In genomic region chr3:141739731-141740130, GRCh38 we compare ENCODE assay signal across 10 cellular contexts. TPM values are rescaled to one million over a fixed set of nuclear protein-coding genes. Genes with fewer than 3 reads are reported as not detected.
DNase-seq lines count a peak whose midpoint lies in the region; ATAC-seq, FAIRE-seq and TF ChIP-seq lines count a peak whose summit lies in the region.
"Had no signal": no experiment of that assay in that cellular context is flagged by ENCODE, and none has a peak within 500 bp of the region (broad histone marks: within the 10 kb centered on the region; RNA-seq: fewer than 3 reads in every experiment).

No MANE protein-coding gene starts in this region.

- peak overlapping the region; percentile 87 to 90; a peak in 3 of 4 replicates for H3K9ac ChIP-seq in K562 (ENCODE audit: insufficient read depth in 1 of 2, low read depth in 2 of 2, low read length in 2 of 2)

- no peak for ATAC-seq in stimulated activated naive CD8-positive, alpha-beta T cell treated with anti-CD3 and anti-CD28 coated beads, Interleukin-15, Interleukin-2, amounts not matched to agents 100 U/mL and 50 U/mL, for 24 hours
- ATAC-seq in K562 = no peak
- no peak for ATAC-seq in aorta (ENCODE audit: low FRiP score)

- H3K79me2 ChIP-seq in K562 (ENCODE audit: control insufficient read depth, insufficient read depth, low read length) = peaks cover 62% of the 10 kb centered on the region

- no peak overlapping the region for H2AFZ ChIP-seq in K562 (ENCODE audit: low read depth, low read length)

- WGBS in K562 (ENCODE audit: insufficient coverage, low coverage, missing lambda C conversion rate) = 17% methylated on average over 2 of the region's 2 CpGs
- WGBS in aorta, 2 donors = 73 to 79% methylated on average over 2 of the region's 2 CpGs

- POLR2A ChIA-PET in K562 (lab: Yijun Ruan, JAX) = interaction anchor here (0.6 to 1.8 kb wide), 8 partner anchors 10 to 281 kb away, joined by 3 to 11 read pairs (median 3); partner anchors contain the start of gene GRK7

- H3K4me3 ChIP-seq in K562 = peak overlapping the region; percentile 92
- peak overlapping the region; percentile 98 for H3K4me3 ChIP-seq in mononuclear cell (ENCODE audit: low read length)
- peak overlapping the region; percentile 94 for H3K4me3 ChIP-seq in aorta (ENCODE audit: low read length in 2 of 2)

- no peak for DNase-seq in stimulated activated naive CD8-positive, alpha-beta T cell treated with anti-CD3 and anti-CD28 coated beads, Interleukin-15, Interleukin-2, amounts not matched to agents 100 U/mL and 50 U/mL, for 24 hours
- DNase-seq in K562 (ENCODE audit: extremely low read depth in 1 of 4, low spot score in 3 of 4) = no peak
- DNase-seq in aorta = no peak
- DNase-seq in posterior vena cava (ENCODE audit: low spot score) = no peak
- no peak for DNase-seq in mucosa of gallbladder (ENCODE audit: low spot score)
- no peak for DNase-seq in NCI-H1436 treated with DMSO at 0.1 percent for 48 hours (lab: John Stamatoyannopoulos, UW)
- DNase-seq: activated CD4-positive, CD25-positive, alpha-beta regulatory T cell treated with anti-CD3 and anti-CD28 coated beads, Interleukin-2, amount 50 U/mL, for 72 hours; GF-D8 had no signal

- H3K27me3 ChIP-seq in K562 (ENCODE audit: control insufficient read depth in 2 of 2, insufficient read depth in 2 of 2, low read length in 2 of 2) (no peaks in the 10 kb centered on the region), mononuclear cell (ENCODE audit: insufficient read depth, low read length) (no peaks in the 10 kb centered on the region), aorta (ENCODE audit: control insufficient read depth in 1 of 2, insufficient read depth in 2 of 2, low read length in 1 of 2) (no peaks in the 10 kb centered on the region)

- intact Hi-C loops in K562 (cut with micrococcal nuclease) = loop anchor here (2.0 to 5.0 kb wide), 4 partner anchors 95 to 279 kb away; no protein-coding TSS in a partner anchor
- intact Hi-C loops in aorta (cut with DNase I) = loop anchor here (2.0 to 10.0 kb wide), 6 partner anchors 79 to 175 kb away; partner anchors contain the start of gene ATP1B3 (in 1 of the 2)
- intact Hi-C loops in posterior vena cava (cut with DNase I) = loop anchor here (5.0 to 10.0 kb wide), 2 partner anchors 138 to 165 kb away; partner anchors contain the start of gene ATP1B3 (in 1 of the 2)

- in situ Hi-C loops in K562 (cut with MboI) = loop anchor here (5.0 kb wide), 1 partner anchor 133 kb away; no protein-coding TSS in a partner anchor

- H3K4me1 ChIP-seq in K562 (replicated peaks in 1 of 2; ENCODE audit: control insufficient read depth in 2 of 2, insufficient read depth in 2 of 2, low read length in 2 of 2) (peaks cover 10 to 33% of the 10 kb centered on the region in 2 experiments), mononuclear cell (ENCODE audit: insufficient read depth, low read length) (peaks cover 37% of the 10 kb centered on the region), aorta (ENCODE audit: control insufficient read depth in 1 of 2, insufficient read depth in 2 of 2, low read length in 2 of 2) (peaks cover 0 to 2% of the 10 kb centered on the region in 2 donors)

- peak overlapping the region; percentile 100 for H3K4me3 Mint-ChIP-seq in stimulated activated naive CD8-positive, alpha-beta T cell treated with anti-CD3 and anti-CD28 coated beads, Interleukin-15, Interleukin-2, amounts not matched to agents 100 ng/mL and 50 ng/mL, for 24 hours

- no peak for TF ChIP-seq POLR2A in K562 (conservative IDR thresholded peaks at IDR 0.05)

- no peaks in the 10 kb centered on the region for H3K9me3 Mint-ChIP-seq in stimulated activated naive CD8-positive, alpha-beta T cell treated with anti-CD3 and anti-CD28 coated beads, Interleukin-15, Interleukin-2, amounts not matched to agents 100 ng/mL and 50 ng/mL, for 24 hours

- H3K27me3 Mint-ChIP-seq in stimulated activated naive CD8-positive, alpha-beta T cell treated with anti-CD3 and anti-CD28 coated beads, Interleukin-15, Interleukin-2, amounts not matched to agents 100 ng/mL and 50 ng/mL, for 24 hours = no peaks in the 10 kb centered on the region

- no peaks in the 10 kb centered on the region for H3K9me3 ChIP-seq in K562 (replicated peaks; ENCODE audit: control insufficient read depth, insufficient read depth, low read depth, low read length)
- H3K9me3 ChIP-seq in mononuclear cell (ENCODE audit: low read depth, low read length) = no peaks in the 10 kb centered on the region
- no peaks in the 10 kb centered on the region for H3K9me3 ChIP-seq in aorta (ENCODE audit: control insufficient read depth, low read length)

- no peaks in the 10 kb centered on the region for H3K9me1 ChIP-seq in K562 (ENCODE audit: control insufficient read depth, insufficient read depth, low read length)

- no peak for TF ChIP-seq EP300 in K562 (IDR thresholded peaks at IDR 0.05; ENCODE audit: low read length)

- H3K27ac Mint-ChIP-seq in stimulated activated naive CD8-positive, alpha-beta T cell treated with anti-CD3 and anti-CD28 coated beads, Interleukin-15, Interleukin-2, amounts not matched to agents 100 ng/mL and 50 ng/mL, for 24 hours = peak overlapping the region; percentile 99

- TF ChIP-seq RAD21 in K562 (CRISPR knock-in tag; conservative IDR thresholded peaks at IDR 0.05 in 1 of 2, IDR thresholded peaks at IDR 0.05 in 1 of 2) = no peak

- peaks cover 26% of the 10 kb centered on the region for H3K36me3 Mint-ChIP-seq in stimulated activated naive CD8-positive, alpha-beta T cell treated with anti-CD3 and anti-CD28 coated beads, Interleukin-15, Interleukin-2, amounts not matched to agents 100 ng/mL and 50 ng/mL, for 24 hours (ENCODE audit: low read depth)

- H3K36me3 ChIP-seq in K562 (ENCODE audit: control insufficient read depth, insufficient read depth, low read length) (peaks cover 31% of the 10 kb centered on the region; the same call in 2 of the 3 replicates), aorta (ENCODE audit: control insufficient read depth in 1 of 2, insufficient read depth in 2 of 2, low read length in 1 of 2) (no peaks in the 10 kb centered on the region)

- H3K4me1 Mint-ChIP-seq in stimulated activated naive CD8-positive, alpha-beta T cell treated with anti-CD3 and anti-CD28 coated beads, Interleukin-15, Interleukin-2, amounts not matched to agents 100 ng/mL and 50 ng/mL, for 24 hours (ENCODE audit: low read depth) = peaks cover 53% of the 10 kb centered on the region

- H3K4me2 ChIP-seq in K562 (ENCODE audit: insufficient read depth, low read length) = peak overlapping the region; percentile 97

- FAIRE-seq in K562 (lab: Jason Lieb, UNC) = no peak

- H3K27ac ChIP-seq in K562 (ENCODE audit: extremely low read depth, low read depth, low read length) = peak overlapping the region; percentile 88
- H3K27ac ChIP-seq in aorta (ENCODE audit: low read depth in 1 of 2, low read length in 2 of 2) = no peak overlapping the region

- no TSS peak for BruUV-seq in K562 (replicated peaks; lab: Mats Ljungman, UMichigan)

- no peaks in the 10 kb centered on the region for H4K20me1 ChIP-seq in K562 (replicated peaks; ENCODE audit: control insufficient read depth, insufficient read depth, low read length)

- TF ChIP-seq CTCF in K562 (IDR thresholded peaks at IDR 0.05 in 2 of 3, conservative IDR thresholded peaks at IDR 0.05 in 1 of 3; ENCODE audit: insufficient read depth in 2 of 3, low read depth in 1 of 3, low read length in 3 of 3) = no peak

- CTCF ChIA-PET in K562 (lab: Yijun Ruan, JAX; ENCODE audit: low intra/inter-chr PET ratio) = interaction anchor here (2.2 to 2.5 kb wide), 2 partner anchors 136 to 163 kb away, joined by 5 to 16 read pairs; no protein-coding TSS in a partner anchor

RNA-seq across cellular contexts. Expression of gene RNF7, which starts 1.6 kb away (rescaled TPM):
- total RNA-seq in K562 (2011; cell fraction: chromatin; rRNA removed; ENCODE audit: low replicate concordance) = 14.2 and 22.7 TPM in 2 replicates
- total RNA-seq in K562 (2011; cell fraction: nucleolus; rRNA removed) = 17.0 TPM in 2 replicates
- 28.5 and 47.3 TPM in 2 replicates for total RNA-seq in K562 (2011; cell fraction: nucleoplasm; rRNA removed)
- total RNA-seq in K562 (2014; rRNA removed) (34.7 and 38.8 TPM in 2 replicates), K562 (2014; rRNA removed; fragmentation: Illumina TruSeq; extraction: Trizol) (80.0 and 80.5 TPM in 2 replicates), K562 (2015; rRNA removed; fragmentation: Illumina TruSeq; extraction: Trizol) (69.1 and 77.9 TPM in 2 replicates), K562 (2021) (94.5 and 96.7 TPM in 2 replicates), mononuclear cell (68.8 TPM), aorta (10 to 100 TPM; 68.3 to 76.3 TPM), posterior vena cava (10 to 100 TPM; 62.4 to 73.6 TPM), mucosa of gallbladder (88.2 TPM)
- polyA plus RNA-seq in K562 (2011; rRNA removed) (74.7 and 111 TPM in 2 replicates), K562 (2014; fragmentation: Illumina TruSeq; extraction: Trizol) (65.0 and 68.9 TPM in 2 replicates), K562 (2014; fragmentation: Nextera tagmentation; extraction: Ambion mirVana) (100 to 1,000 TPM; 112 to 133 TPM), K562 (2014; rRNA removed) (74.5 and 81.9 TPM in 2 replicates), aorta (100 to 1,000 TPM; 123 to 221 TPM)
- 51.2 and 88.5 TPM in 2 replicates for polyA plus RNA-seq in K562 (2011; cell fraction: cytosol; rRNA removed)
- polyA plus RNA-seq in K562 (2011; cell fraction: nucleus; rRNA removed) = 23.4 and 45.3 TPM in 2 replicates
- 77.6 and 88.6 TPM in 2 replicates for polyA plus RNA-seq in K562 (2012)
- polyA minus RNA-seq in K562 (2011; rRNA and poly(A)+ RNA removed) = 23.4 and 27.3 TPM in 2 replicates
- polyA minus RNA-seq in K562 (2011; cell fraction: cytosol; rRNA and poly(A)+ RNA removed) = 15.2 and 27.5 TPM in 2 replicates
- polyA minus RNA-seq in K562 (2011; cell fraction: nucleus; rRNA and poly(A)+ RNA removed) = 10.0 and 19.7 TPM in 2 replicates

RNA-seq across cellular contexts. Expression of gene GRK7, which starts 23.5 kb away (rescaled TPM):
- total RNA-seq in K562 (2011; cell fraction: chromatin; rRNA removed; ENCODE audit: low replicate concordance) = not detected in 2 replicates
- total RNA-seq in K562 (2011; cell fraction: nucleolus; rRNA removed) = 0.17 TPM in 1 of 2 replicates, not detected in the other
- total RNA-seq in K562 (2011; cell fraction: nucleoplasm; rRNA removed) = not detected in 2 replicates
- total RNA-seq in K562 (2014; rRNA removed) (not detected in 2 replicates), K562 (2014; rRNA removed; fragmentation: Illumina TruSeq; extraction: Trizol) (0.04 TPM in 1 of 2 replicates, not detected in the other), K562 (2015; rRNA removed; fragmentation: Illumina TruSeq; extraction: Trizol) (0.08 TPM in 1 of 2 replicates, not detected in the other), K562 (2021) (0.04 TPM in 1 of 2 replicates, not detected in the other), mononuclear cell (0.10 TPM), aorta (under 1 TPM in 1 of 2 donors, not detected in 1; 0.23 TPM), posterior vena cava (under 1 TPM in 1 of 2 donors, not detected in 1; 0.14 TPM), mucosa of gallbladder (not detected)
- polyA plus RNA-seq in K562 (2011; rRNA removed) (not detected in 2 replicates), K562 (2014; fragmentation: Illumina TruSeq; extraction: Trizol) (0.07 TPM in 1 of 2 replicates, not detected in the other), K562 (2014; fragmentation: Nextera tagmentation; extraction: Ambion mirVana) (under 1 TPM; 0.01 TPM), K562 (2014; rRNA removed) (0.04 and 0.08 TPM in 2 replicates), aorta (not detected)
- polyA plus RNA-seq in K562 (2011; cell fraction: cytosol; rRNA removed) = not detected in 2 replicates
- 0.07 TPM in 1 of 2 replicates, not detected in the other for polyA plus RNA-seq in K562 (2011; cell fraction: nucleus; rRNA removed)
- polyA plus RNA-seq in K562 (2012) = 0.04 TPM in 1 of 2 replicates, not detected in the other
- 0.06 TPM in 1 of 2 replicates, not detected in the other for polyA minus RNA-seq in K562 (2011; rRNA and poly(A)+ RNA removed)
- polyA minus RNA-seq in K562 (2011; cell fraction: cytosol; rRNA and poly(A)+ RNA removed) = not detected in 2 replicates
- polyA minus RNA-seq in K562 (2011; cell fraction: nucleus; rRNA and poly(A)+ RNA removed) = not detected in 2 replicates
